Comparison of ENCODE assay signal across 1 cellular context in genomic region chr7:29764227-29764626, GRCh38.
TF ChIP-seq lines count a peak whose summit lies in the region.

No MANE protein-coding gene starts in this region.

TF ChIP-seq in K562, 482 proteins besides CTCF, POLR2A, EP300 and RAD21 (continued from another document):
- no peak for TF ChIP-seq CREM (IDR thresholded peaks at IDR 0.05; ENCODE audit: low read depth)
- no peak for TF ChIP-seq FOXA3 (CRISPR knock-in tag; conservative IDR thresholded peaks at IDR 0.05 in 1 of 2, IDR thresholded peaks at IDR 0.05 in 1 of 2)
